Comparison of ENCODE assay signal across 14 cellular contexts in genomic region chr1:107687846-107688753, GRCh38.
DNase-seq lines count a peak whose midpoint lies in the region; ATAC-seq, FAIRE-seq and TF ChIP-seq lines count a peak whose summit lies in the region.
"Had no signal": no experiment of that assay in that cellular context is flagged by ENCODE, and none has a peak within 500 bp of the region (broad histone marks: within the 10 kb centered on the region; RNA-seq: fewer than 3 reads in every experiment).

No MANE protein-coding gene starts in this region.

- H3K4me3 ChIP-seq in body of pancreas (no peak overlapping the region), kidney (ENCODE audit: low read length in 2 of 2) (peak overlapping the region; percentile 89 to 90), urinary bladder (ENCODE audit: low read depth, low read length) (peak overlapping the region; percentile 13)
- H3K4me3 ChIP-seq: thoracic aorta had no signal

- WGBS in body of pancreas, 2 donors = 45 to 55% methylated on average over 9 of the region's 9 CpGs
- whole genome bisulfite sequencing in urinary bladder = 85% methylated on average over 9 of the region's 9 CpGs

- TF ChIP-seq POLR2A in body of pancreas (IDR thresholded peaks at IDR 0.05) = peak in 2 of 3 donors; percentile 86

- H3K4me1 ChIP-seq in body of pancreas (no peaks in the 10 kb centered on the region), kidney (ENCODE audit: control insufficient read depth in 1 of 2, insufficient read depth in 1 of 2, low read depth in 1 of 2, low read length in 2 of 2) (peaks cover 0 to 15% of the 10 kb centered on the region in 2 donors), urinary bladder (ENCODE audit: insufficient read depth) (peaks cover 2% of the 10 kb centered on the region)

- no peaks in the 10 kb centered on the region for H3K27me3 ChIP-seq in body of pancreas
- H3K27me3 ChIP-seq: neutrophil had no signal

- peak; percentile 77 for DNase-seq in MV-4-11 (lab: John Stamatoyannopoulos, UW)
- DNase-seq in body of pancreas = peak in 1 of 4 donors; percentile 21
- no peak for DNase-seq in kidney
- no peak for DNase-seq in NCI-H2107 (lab: John Stamatoyannopoulos, UW)
- no peak for DNase-seq in NCI-H1092 treated with DMSO at 0.1 percent for 48 hours (lab: John Stamatoyannopoulos, UW)
- DNase-seq: activated CD4-positive, alpha-beta T cell treated with anti-CD3 and anti-CD28 coated beads, Interleukin-2, amount 50 U/mL, for 1 hour; activated naive CD4-positive, alpha-beta T cell treated with anti-CD3 and anti-CD28 coated beads for 36 hours; effector memory CD4-positive, alpha-beta T cell; immature natural killer cell; stimulated activated CD4-positive, alpha-beta T cell treated with anti-CD3 and anti-CD28 coated beads, Interleukin-4, amount 100 ng/mL, for 24 hours had no signal

- intact Hi-C loops in body of pancreas (cut with DNase I) = no loop called here
- intact Hi-C loops in kidney (cut with DNase I) = no loop called here

- H3K9ac ChIP-seq in kidney (ENCODE audit: low read length in 2 of 2) = peak overlapping the region; percentile 1 to 91

- TF ChIP-seq CTCF in body of pancreas (IDR thresholded peaks at IDR 0.05) = no peak
- TF ChIP-seq CTCF in kidney (IDR thresholded peaks at IDR 0.05; ENCODE audit: borderline replicate concordance, extremely low read depth, insufficient read depth) = no peak

- H3K27ac ChIP-seq in body of pancreas (peak overlapping the region in 3 of 4 donors; percentile 57 to 65 (median 65)), kidney (ENCODE audit: low read depth in 2 of 2, low read length in 2 of 2) (peak overlapping the region; percentile 83 to 87), urinary bladder (ENCODE audit: low read depth) (no peak overlapping the region)
- H3K27ac ChIP-seq: neutrophil, thoracic aorta had no signal

- H3K9me3 ChIP-seq in body of pancreas = no peaks in the 10 kb centered on the region
- H3K9me3 ChIP-seq in kidney (ENCODE audit: control insufficient read depth in 1 of 2, low read length in 2 of 2) = no peaks in the 10 kb centered on the region
- H3K9me3 ChIP-seq: neutrophil, thoracic aorta had no signal

- H3K36me3 ChIP-seq in body of pancreas (replicated peaks in 1 of 2; ENCODE audit: insufficient read depth in 1 of 2, low read depth in 2 of 2) (no peaks in the 10 kb centered on the region), kidney (ENCODE audit: control insufficient read depth in 1 of 2, insufficient read depth in 2 of 2, low read length in 2 of 2) (no peaks in the 10 kb centered on the region), urinary bladder (ENCODE audit: insufficient read depth) (peaks cover 2% of the 10 kb centered on the region)
- H3K36me3 ChIP-seq: thoracic aorta had no signal

- peak; percentile 97 for FAIRE-seq in kidney (lab: Jason Lieb, UNC)

- peak; percentile 86 for ATAC-seq in body of pancreas
- ATAC-seq in HG02623 (IDR thresholded peaks at IDR 0.05; ENCODE audit: unreplicated experiment) = no peak

Comparison
In these comparisons a context has a peak if more than half of its experiments do, and no peak if none do; other contexts are left out.
1. H3K4me3 ChIP-seq: peak in kidney (2 of 2) and urinary bladder (single experiment); none in body of pancreas (0 of 2).